ENCODE assay signal across 1 cellular context in the genomic region with DNA sequence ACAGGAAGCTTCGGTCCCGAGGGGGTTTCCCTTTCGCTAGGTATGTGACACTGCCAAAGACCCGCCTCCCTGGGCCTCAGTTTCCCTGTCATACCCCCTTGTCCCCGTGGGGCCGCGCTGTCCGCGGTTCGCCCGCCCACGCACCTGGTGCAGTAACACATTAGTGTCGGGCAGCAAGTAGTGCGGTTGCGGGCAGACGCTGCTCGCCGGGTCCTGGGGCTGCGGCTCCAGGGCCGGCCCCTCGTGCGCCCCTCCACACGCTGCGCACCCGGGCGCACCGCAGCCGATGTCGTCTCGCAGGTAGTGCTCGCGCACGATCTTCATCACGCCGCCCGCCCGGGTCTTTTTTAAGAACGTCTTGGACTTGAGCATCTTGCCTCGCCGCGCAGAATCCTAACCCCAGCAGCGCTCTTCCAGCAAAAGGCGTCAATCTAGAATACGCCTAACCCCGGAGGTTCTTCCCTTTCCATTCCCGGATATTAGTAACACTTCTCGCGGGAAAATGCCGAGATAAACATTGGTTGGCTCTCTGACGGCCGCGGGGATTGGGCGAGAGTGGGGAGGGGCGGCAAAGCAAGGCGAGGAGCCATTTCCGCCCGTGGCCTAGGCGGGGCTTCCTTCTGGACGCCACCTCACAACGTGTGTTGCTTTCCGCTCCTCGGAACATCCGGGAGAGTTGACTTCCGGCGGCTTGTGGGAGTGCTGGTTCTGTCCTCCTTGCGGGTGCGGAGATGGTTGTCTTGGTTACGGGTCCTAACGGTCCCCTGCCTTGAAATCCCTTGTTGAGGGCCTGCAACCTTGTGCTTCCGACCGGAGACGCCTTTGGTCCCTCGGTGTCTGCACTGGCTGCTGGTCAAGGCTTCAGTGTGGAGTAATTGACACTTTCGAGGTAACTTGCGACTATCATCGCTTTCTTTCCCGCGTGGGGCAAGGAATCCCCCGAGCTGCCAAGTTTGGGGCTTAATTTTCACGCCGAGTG.
A peak's percentile ranks its signal among the peaks of the same experiment; 100 is the strongest.
TF ChIP-seq lines count a peak whose summit lies in the region.

A gene with protein sequence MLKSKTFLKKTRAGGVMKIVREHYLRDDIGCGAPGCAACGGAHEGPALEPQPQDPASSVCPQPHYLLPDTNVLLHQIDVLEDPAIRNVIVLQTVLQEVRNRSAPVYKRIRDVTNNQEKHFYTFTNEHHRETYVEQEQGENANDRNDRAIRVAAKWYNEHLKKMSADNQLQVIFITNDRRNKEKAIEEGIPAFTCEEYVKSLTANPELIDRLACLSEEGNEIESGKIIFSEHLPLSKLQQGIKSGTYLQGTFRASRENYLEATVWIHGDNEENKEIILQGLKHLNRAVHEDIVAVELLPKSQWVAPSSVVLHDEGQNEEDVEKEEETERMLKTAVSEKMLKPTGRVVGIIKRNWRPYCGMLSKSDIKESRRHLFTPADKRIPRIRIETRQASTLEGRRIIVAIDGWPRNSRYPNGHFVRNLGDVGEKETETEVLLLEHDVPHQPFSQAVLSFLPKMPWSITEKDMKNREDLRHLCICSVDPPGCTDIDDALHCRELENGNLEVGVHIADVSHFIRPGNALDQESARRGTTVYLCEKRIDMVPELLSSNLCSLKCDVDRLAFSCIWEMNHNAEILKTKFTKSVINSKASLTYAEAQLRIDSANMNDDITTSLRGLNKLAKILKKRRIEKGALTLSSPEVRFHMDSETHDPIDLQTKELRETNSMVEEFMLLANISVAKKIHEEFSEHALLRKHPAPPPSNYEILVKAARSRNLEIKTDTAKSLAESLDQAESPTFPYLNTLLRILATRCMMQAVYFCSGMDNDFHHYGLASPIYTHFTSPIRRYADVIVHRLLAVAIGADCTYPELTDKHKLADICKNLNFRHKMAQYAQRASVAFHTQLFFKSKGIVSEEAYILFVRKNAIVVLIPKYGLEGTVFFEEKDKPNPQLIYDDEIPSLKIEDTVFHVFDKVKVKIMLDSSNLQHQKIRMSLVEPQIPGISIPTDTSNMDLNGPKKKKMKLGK (minus strand): TSS at position 440 of the 979 bp plus-strand sequence. CDS start 68 bp downstream, at position 372.
A gene with protein sequence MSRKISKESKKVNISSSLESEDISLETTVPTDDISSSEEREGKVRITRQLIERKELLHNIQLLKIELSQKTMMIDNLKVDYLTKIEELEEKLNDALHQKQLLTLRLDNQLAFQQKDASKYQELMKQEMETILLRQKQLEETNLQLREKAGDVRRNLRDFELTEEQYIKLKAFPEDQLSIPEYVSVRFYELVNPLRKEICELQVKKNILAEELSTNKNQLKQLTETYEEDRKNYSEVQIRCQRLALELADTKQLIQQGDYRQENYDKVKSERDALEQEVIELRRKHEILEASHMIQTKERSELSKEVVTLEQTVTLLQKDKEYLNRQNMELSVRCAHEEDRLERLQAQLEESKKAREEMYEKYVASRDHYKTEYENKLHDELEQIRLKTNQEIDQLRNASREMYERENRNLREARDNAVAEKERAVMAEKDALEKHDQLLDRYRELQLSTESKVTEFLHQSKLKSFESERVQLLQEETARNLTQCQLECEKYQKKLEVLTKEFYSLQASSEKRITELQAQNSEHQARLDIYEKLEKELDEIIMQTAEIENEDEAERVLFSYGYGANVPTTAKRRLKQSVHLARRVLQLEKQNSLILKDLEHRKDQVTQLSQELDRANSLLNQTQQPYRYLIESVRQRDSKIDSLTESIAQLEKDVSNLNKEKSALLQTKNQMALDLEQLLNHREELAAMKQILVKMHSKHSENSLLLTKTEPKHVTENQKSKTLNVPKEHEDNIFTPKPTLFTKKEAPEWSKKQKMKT (plus strand): TSS at position 673 of the 979 bp plus-strand sequence. CDS start 1,337 bp downstream, outside the sequence.

TF ChIP-seq in HepG2, 621 proteins besides CTCF, POLR2A, EP300 and RAD21 (continued from another document and continues in another):
- TF ChIP-seq, protein P1, sequence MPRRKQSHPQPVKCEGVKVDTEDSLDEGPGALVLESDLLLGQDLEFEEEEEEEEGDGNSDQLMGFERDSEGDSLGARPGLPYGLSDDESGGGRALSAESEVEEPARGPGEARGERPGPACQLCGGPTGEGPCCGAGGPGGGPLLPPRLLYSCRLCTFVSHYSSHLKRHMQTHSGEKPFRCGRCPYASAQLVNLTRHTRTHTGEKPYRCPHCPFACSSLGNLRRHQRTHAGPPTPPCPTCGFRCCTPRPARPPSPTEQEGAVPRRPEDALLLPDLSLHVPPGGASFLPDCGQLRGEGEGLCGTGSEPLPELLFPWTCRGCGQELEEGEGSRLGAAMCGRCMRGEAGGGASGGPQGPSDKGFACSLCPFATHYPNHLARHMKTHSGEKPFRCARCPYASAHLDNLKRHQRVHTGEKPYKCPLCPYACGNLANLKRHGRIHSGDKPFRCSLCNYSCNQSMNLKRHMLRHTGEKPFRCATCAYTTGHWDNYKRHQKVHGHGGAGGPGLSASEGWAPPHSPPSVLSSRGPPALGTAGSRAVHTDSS (CRISPR knock-in tag; conservative IDR thresholded peaks at IDR 0.05): no peak
- TF ChIP-seq SAP130 (CRISPR knock-in tag; IDR thresholded peaks at IDR 0.05; ENCODE audit: low read depth) (peak; percentile 97), HDAC6 (IDR thresholded peaks at IDR 0.05; ENCODE audit: low read depth, low read length) (no peak), SNAI1 (CRISPR knock-in tag; IDR thresholded peaks at IDR 0.05; ENCODE audit: borderline replicate concordance) (no peak), EZH2 (conservative IDR thresholded peaks at IDR 0.05; ENCODE audit: low read depth, low read length) (no peak), ZNF816 (CRISPR knock-in tag; IDR thresholded peaks at IDR 0.05; ENCODE audit: borderline replicate concordance) (no peak), SALL1 (CRISPR knock-in tag; IDR thresholded peaks at IDR 0.05) (peak; percentile 65; the same call in 1 of the 2 replicates), GLI4 (CRISPR knock-in tag; IDR thresholded peaks at IDR 0.05; ENCODE audit: borderline replicate concordance) (0 out of 2 replicates have a peak, but pooled peaks have one; percentile 28), ZNF432 (CRISPR knock-in tag; IDR thresholded peaks at IDR 0.05; ENCODE audit: borderline replicate concordance) (no peak), KAT2B (IDR thresholded peaks at IDR 0.05; ENCODE audit: borderline replicate concordance, low read depth, low read length) (no peak), BHLHE40 (IDR thresholded peaks at IDR 0.05; ENCODE audit: low read length) (0 out of 2 replicates have a peak, but pooled peaks have one; percentile 33), KDM5A (IDR thresholded peaks at IDR 0.05; ENCODE audit: borderline replicate concordance, low read length) (peak; percentile 80), ZNF160 (CRISPR knock-in tag; IDR thresholded peaks at IDR 0.05) (no peak), ZNF367 (CRISPR knock-in tag; IDR thresholded peaks at IDR 0.05; ENCODE audit: borderline replicate concordance) (no peak), TMF1 (CRISPR knock-in tag; IDR thresholded peaks at IDR 0.05; ENCODE audit: low read depth) (peak; percentile 33; the same call in 1 of the 2 replicates), ZNF501 (CRISPR knock-in tag; IDR thresholded peaks at IDR 0.05) (peak; percentile 86), MTF1 (CRISPR knock-in tag; IDR thresholded peaks at IDR 0.05) (no peak), ZSCAN30 (CRISPR knock-in tag; IDR thresholded peaks at IDR 0.05) (no peak), SIN3B (IDR thresholded peaks at IDR 0.05; ENCODE audit: low read length) (0 out of 2 replicates have a peak, but pooled peaks have one; percentile 12), ESRRA (CRISPR knock-in tag; IDR thresholded peaks at IDR 0.05; ENCODE audit: low read depth) (no peak), RBFOX2 (IDR thresholded peaks at IDR 0.05; ENCODE audit: low read depth, low read length) (peak; percentile 90), ZFYVE20 (CRISPR knock-in tag; IDR thresholded peaks at IDR 0.05; ENCODE audit: borderline replicate concordance, low read depth) (no peak)
- TF ChIP-seq, protein P2, sequence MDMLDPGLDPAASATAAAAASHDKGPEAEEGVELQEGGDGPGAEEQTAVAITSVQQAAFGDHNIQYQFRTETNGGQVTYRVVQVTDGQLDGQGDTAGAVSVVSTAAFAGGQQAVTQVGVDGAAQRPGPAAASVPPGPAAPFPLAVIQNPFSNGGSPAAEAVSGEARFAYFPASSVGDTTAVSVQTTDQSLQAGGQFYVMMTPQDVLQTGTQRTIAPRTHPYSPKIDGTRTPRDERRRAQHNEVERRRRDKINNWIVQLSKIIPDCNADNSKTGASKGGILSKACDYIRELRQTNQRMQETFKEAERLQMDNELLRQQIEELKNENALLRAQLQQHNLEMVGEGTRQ (IDR thresholded peaks at IDR 0.05; ENCODE audit: low read depth, low read length): no peak
- TF ChIP-seq, protein P2 (CRISPR knock-in tag; IDR thresholded peaks at IDR 0.05; ENCODE audit: borderline replicate concordance): no peak
- TF ChIP-seq, protein P3, sequence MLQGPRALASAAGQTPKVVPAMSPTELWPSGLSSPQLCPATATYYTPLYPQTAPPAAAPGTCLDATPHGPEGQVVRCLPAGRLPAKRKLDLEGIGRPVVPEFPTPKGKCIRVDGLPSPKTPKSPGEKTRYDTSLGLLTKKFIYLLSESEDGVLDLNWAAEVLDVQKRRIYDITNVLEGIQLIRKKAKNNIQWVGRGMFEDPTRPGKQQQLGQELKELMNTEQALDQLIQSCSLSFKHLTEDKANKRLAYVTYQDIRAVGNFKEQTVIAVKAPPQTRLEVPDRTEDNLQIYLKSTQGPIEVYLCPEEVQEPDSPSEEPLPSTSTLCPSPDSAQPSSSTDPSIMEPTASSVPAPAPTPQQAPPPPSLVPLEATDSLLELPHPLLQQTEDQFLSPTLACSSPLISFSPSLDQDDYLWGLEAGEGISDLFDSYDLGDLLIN (CRISPR knock-in tag; IDR thresholded peaks at IDR 0.05; ENCODE audit: borderline replicate concordance): 0 out of 2 replicates have a peak, but pooled peaks have one; percentile 15
- TF ChIP-seq, protein P4, sequence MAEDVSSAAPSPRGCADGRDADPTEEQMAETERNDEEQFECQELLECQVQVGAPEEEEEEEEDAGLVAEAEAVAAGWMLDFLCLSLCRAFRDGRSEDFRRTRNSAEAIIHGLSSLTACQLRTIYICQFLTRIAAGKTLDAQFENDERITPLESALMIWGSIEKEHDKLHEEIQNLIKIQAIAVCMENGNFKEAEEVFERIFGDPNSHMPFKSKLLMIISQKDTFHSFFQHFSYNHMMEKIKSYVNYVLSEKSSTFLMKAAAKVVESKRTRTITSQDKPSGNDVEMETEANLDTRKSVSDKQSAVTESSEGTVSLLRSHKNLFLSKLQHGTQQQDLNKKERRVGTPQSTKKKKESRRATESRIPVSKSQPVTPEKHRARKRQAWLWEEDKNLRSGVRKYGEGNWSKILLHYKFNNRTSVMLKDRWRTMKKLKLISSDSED (CRISPR knock-in tag; IDR thresholded peaks at IDR 0.05): no peak
- TF ChIP-seq, protein P5, sequence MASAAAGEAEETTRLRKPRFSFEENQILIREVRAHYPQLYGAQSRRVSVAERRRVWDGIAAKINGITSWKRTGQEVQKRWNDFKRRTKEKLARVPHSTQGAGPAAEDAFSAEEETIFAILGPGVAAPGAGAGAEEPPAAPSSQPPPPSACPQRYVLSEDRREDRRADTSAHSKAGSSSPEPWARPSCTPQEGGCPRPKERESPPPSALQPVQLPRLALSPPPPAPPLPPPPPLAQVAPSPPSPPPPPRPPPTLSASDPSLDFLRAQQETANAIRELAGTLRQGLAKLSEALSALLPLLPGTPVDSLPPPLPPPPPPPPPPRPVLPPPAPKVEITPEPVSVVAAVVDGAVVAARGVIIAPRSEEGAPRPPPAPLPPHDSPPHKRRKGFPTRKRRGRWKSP (CRISPR knock-in tag; IDR thresholded peaks at IDR 0.05): peak; percentile 76
- TF ChIP-seq, protein P6, sequence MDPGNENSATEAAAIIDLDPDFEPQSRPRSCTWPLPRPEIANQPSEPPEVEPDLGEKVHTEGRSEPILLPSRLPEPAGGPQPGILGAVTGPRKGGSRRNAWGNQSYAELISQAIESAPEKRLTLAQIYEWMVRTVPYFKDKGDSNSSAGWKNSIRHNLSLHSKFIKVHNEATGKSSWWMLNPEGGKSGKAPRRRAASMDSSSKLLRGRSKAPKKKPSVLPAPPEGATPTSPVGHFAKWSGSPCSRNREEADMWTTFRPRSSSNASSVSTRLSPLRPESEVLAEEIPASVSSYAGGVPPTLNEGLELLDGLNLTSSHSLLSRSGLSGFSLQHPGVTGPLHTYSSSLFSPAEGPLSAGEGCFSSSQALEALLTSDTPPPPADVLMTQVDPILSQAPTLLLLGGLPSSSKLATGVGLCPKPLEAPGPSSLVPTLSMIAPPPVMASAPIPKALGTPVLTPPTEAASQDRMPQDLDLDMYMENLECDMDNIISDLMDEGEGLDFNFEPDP (CRISPR knock-in tag; conservative IDR thresholded peaks at IDR 0.05): no peak
- TF ChIP-seq, protein P7, sequence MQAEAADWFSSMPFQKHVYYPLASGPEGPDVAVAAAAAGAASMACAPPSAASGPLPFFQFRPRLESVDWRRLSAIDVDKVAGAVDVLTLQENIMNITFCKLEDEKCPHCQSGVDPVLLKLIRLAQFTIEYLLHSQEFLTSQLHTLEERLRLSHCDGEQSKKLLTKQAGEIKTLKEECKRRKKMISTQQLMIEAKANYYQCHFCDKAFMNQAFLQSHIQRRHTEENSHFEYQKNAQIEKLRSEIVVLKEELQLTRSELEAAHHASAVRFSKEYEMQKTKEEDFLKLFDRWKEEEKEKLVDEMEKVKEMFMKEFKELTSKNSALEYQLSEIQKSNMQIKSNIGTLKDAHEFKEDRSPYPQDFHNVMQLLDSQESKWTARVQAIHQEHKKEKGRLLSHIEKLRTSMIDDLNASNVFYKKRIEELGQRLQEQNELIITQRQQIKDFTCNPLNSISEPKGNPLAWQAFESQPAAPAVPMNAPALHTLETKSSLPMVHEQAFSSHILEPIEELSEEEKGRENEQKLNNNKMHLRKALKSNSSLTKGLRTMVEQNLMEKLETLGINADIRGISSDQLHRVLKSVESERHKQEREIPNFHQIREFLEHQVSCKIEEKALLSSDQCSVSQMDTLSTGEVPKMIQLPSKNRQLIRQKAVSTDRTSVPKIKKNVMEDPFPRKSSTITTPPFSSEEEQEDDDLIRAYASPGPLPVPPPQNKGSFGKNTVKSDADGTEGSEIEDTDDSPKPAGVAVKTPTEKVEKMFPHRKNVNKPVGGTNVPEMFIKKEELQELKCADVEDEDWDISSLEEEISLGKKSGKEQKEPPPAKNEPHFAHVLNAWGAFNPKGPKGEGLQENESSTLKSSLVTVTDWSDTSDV (CRISPR knock-in tag; IDR thresholded peaks at IDR 0.05): no peak
- TF ChIP-seq, protein P8, sequence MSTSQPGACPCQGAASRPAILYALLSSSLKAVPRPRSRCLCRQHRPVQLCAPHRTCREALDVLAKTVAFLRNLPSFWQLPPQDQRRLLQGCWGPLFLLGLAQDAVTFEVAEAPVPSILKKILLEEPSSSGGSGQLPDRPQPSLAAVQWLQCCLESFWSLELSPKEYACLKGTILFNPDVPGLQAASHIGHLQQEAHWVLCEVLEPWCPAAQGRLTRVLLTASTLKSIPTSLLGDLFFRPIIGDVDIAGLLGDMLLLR (CRISPR knock-in tag; IDR thresholded peaks at IDR 0.05): peak; percentile 70
